1 cellular context compared by ENCODE assay signal in genomic region chr15:81939604-81940440, GRCh38.
A peak's percentile ranks its signal among the peaks of the same experiment; 100 is the strongest.
TF ChIP-seq lines count a peak whose summit lies in the region.

No MANE protein-coding gene starts in this region.

TF ChIP-seq in SK-N-SH, 30 proteins besides CTCF, POLR2A, EP300 and RAD21 (continued from another document):
- TF ChIP-seq REST (IDR thresholded peaks at IDR 0.05; ENCODE audit: low read depth, low read length) (no peak), SMC3 (IDR thresholded peaks at IDR 0.05; ENCODE audit: low read depth, low read length) (peak; percentile 63)
TF ChIP-seq in SK-N-SH: peak in this region for 1.
